Comparison of ENCODE assay signal across 8 cellular contexts in genomic region chr17:44672479-44673093, GRCh38. TPM values are rescaled to one million over a fixed set of nuclear protein-coding genes. Genes with fewer than 3 reads are reported as not detected.
DNase-seq lines count a peak whose midpoint lies in the region; ATAC-seq, FAIRE-seq and TF ChIP-seq lines count a peak whose summit lies in the region.

No MANE protein-coding gene starts in this region.

- H3K27me3 ChIP-seq in ascending aorta: no peaks in the 10 kb centered on the region

- intact Hi-C loops in ascending aorta (cut with DNase I): no loop called here

- no peaks in the 10 kb centered on the region for H3K4me1 ChIP-seq in ascending aorta

- no peaks in the 10 kb centered on the region for H3K9me3 ChIP-seq in ascending aorta

- no peak for TF ChIP-seq POLR2A in GM12892 (IDR thresholded peaks at IDR 0.05; ENCODE audit: low read depth, low read length)

- ATAC-seq in GM18907 (IDR thresholded peaks at IDR 0.05; ENCODE audit: unreplicated experiment): no peak

- POLR2A ChIA-PET in RWPE1 (lab: Yijun Ruan, JAX; ENCODE audit: low non-redundant PET): no interaction called here

- FAIRE-seq in A204.1 (lab: Jason Lieb, UNC) (peak; percentile 98), GM12892 (lab: Jason Lieb, UNC) (no peak)

- CTCF ChIA-PET in RWPE1 (lab: Yijun Ruan, JAX): interaction anchor here (0.6 to 1.5 kb wide), 5 partner anchors 13 to 292 kb away, joined by 3 to 7 read pairs (median 3); no protein-coding TSS in a partner anchor

- peaks cover 0 to under 1% of the 10 kb centered on the region in 2 donors for H3K36me3 ChIP-seq in ascending aorta

- no peak overlapping the region for H3K4me3 ChIP-seq in ascending aorta

- DNase-seq in RWPE1 (ENCODE audit: low spot score): peak; percentile 32
- DNase-seq in fibroblast of peridontal ligament (ENCODE audit: extremely low read depth): peak; percentile 68
- DNase-seq in ascending aorta (ENCODE audit: low spot score in 2 of 2): no peak
- no peak for DNase-seq in GM12892 (ENCODE audit: insufficient read length)
- no peak for DNase-seq in NCI-H2081 treated with DMSO at 0.1 percent for 48 hours (lab: John Stamatoyannopoulos, UW)

- H3K27ac ChIP-seq in RWPE1 (no peak overlapping the region), ascending aorta (no peak overlapping the region)

- peak; percentile 32; the same call in 1 of the 2 replicates for TF ChIP-seq CTCF in GM12874 (IDR thresholded peaks at IDR 0.05; ENCODE audit: insufficient read depth, low read depth, low read length)
- peak; percentile 75 for TF ChIP-seq CTCF in RWPE1 (conservative IDR thresholded peaks at IDR 0.05; ENCODE audit: low read depth)
- TF ChIP-seq CTCF in ascending aorta (IDR thresholded peaks at IDR 0.05): peak in 1 of 3 experiments; percentile 42

RNA-seq across cellular contexts. Expression of gene MEIOC, which starts 16.3 kb away (rescaled TPM):
- total RNA-seq in ascending aorta: not detected
- 0.19 TPM for polyA plus RNA-seq in GM12892 (2012; ENCODE audit: missing spikeins)

RNA-seq across cellular contexts. Expression of gene CCDC43, which starts 17.0 kb away (rescaled TPM):
- 2.6 TPM for total RNA-seq in ascending aorta
- polyA plus RNA-seq in GM12892 (2012; ENCODE audit: missing spikeins): 20.4 TPM

RNA-seq across cellular contexts. Expression of gene DBF4B, which starts 35.9 kb away (rescaled TPM):
- total RNA-seq in ascending aorta: 9.7 TPM
- polyA plus RNA-seq in GM12892 (2012; ENCODE audit: missing spikeins): 8.3 TPM

Comparison
In these comparisons a context has a peak if more than half of its experiments do, and no peak if none do; other contexts are left out.
1. DNase-seq: peak in RWPE1 (single experiment) and fibroblast of peridontal ligament (single experiment); none in ascending aorta (0 of 2), GM12892 (single experiment) and NCI-H2081 treated with DMSO at 0.1 percent for 48 hours (single experiment).